In genomic region chr1:68321084-68321685, GRCh38 we compare ENCODE assay signal across 8 cellular contexts.
A peak's percentile ranks its signal among the peaks of the same experiment; 100 is the strongest.
DNase-seq lines count a peak whose midpoint lies in the region; ATAC-seq, FAIRE-seq and TF ChIP-seq lines count a peak whose summit lies in the region.

No MANE protein-coding gene starts in this region.

- H3K4me3 ChIP-seq in tibial artery, result no peak overlapping the region

- peak; percentile 73 to 77 for TF ChIP-seq CTCF in tibial artery (IDR thresholded peaks at IDR 0.05)

- H3K36me3 ChIP-seq in tibial artery, result no peaks in the 10 kb centered on the region

- ATAC-seq in HG03521 (IDR thresholded peaks at IDR 0.05; ENCODE audit: unreplicated experiment) (no peak), HG03097 (IDR thresholded peaks at IDR 0.05; ENCODE audit: low FRiP score, unreplicated experiment) (no peak)

- H3K27ac ChIP-seq in tibial artery, result no peak overlapping the region

- H3K27me3 ChIP-seq in tibial artery, result no peaks in the 10 kb centered on the region

- intact Hi-C loops in tibial artery (cut with DNase I; ENCODE audit: low total_unique reads), result loop anchor here (5.0 kb wide), 1 partner anchor 204 kb away; no protein-coding TSS in a partner anchor

- H3K4me1 ChIP-seq in tibial artery, result peaks cover 0 to 12% (median 0%) of the 10 kb centered on the region in 4 donors

- DNase-seq in AG08395 (ENCODE audit: low spot score), result peak; percentile 47
- peak; percentile 15 for DNase-seq in HTR-8/SVneo (ENCODE audit: insufficient read length, low spot score)
- peak in 40 of 58 donors; percentile 3 to 63 (median 22) for DNase-seq in anterior cingulate cortex (lab: John Stamatoyannopoulos, UW)
- peak; percentile 83 for DNase-seq in iPS-NIHi7 (ENCODE audit: extremely low spot score)
- peak; percentile 44 to 83 for DNase-seq in tibial artery
- no peak for DNase-seq in NCI-H2171 treated with DMSO at 0.1 percent for 48 hours (lab: John Stamatoyannopoulos, UW)

- no peaks in the 10 kb centered on the region for H3K9me3 ChIP-seq in tibial artery

- no peak for FAIRE-seq in HTR-8/SVneo (lab: Jason Lieb, UNC)
